Comparison of ENCODE assay signal across 8 cellular contexts in genomic region chr16:17194190-17194780, GRCh38.
A peak's percentile ranks its signal among the peaks of the same experiment; 100 is the strongest.
DNase-seq lines count a peak whose midpoint lies in the region; ATAC-seq and TF ChIP-seq lines count a peak whose summit lies in the region.

No MANE protein-coding gene starts in this region.

- no peaks in the 10 kb centered on the region for H3K36me3 ChIP-seq in PC-3 (ENCODE audit: low read depth, low read length)

- DNase-seq in PC-3 = no peak
- DNase-seq in activated effector memory CD4-positive, alpha-beta T cell treated with Interleukin-2 at 50 U/mL for 16 hours = peak; percentile 32
- DNase-seq in left ventricle myocardium superior = peak; percentile 69
- peak; percentile 24 to 47 for DNase-seq in stimulated activated CD4-positive, alpha-beta T cell treated with anti-CD3 and anti-CD28 coated beads, Interleukin-12 subunit alpha, Interleukin-12 subunit beta, amount 100 ng/mL, for 24 hours (ENCODE audit: low read depth in 2 of 2)
- no peak for DNase-seq in dedifferentiated amniotic fluid mesenchymal stem cell (ENCODE audit: extremely low spot score)
- no peak for DNase-seq in cerebellum (ENCODE audit: low spot score)

- POLR2A ChIA-PET in PC-3 (lab: Charles Lee; ENCODE audit: unreplicated experiment) = no interaction called here

- no peaks in the 10 kb centered on the region for H3K27me3 ChIP-seq in PC-3 (ENCODE audit: low read length)

- no TSS peak for BruUV-seq in PC-3 (replicated peaks; lab: Mats Ljungman, UMichigan)

- H3F3A ChIP-seq in PC-3 (ENCODE audit: low read length, unreplicated experiment) = no peaks in the 10 kb centered on the region

- CTCF ChIA-PET in PC-3 (lab: Charles Lee) = no interaction called here

- H3K9me2 ChIP-seq in PC-3 (replicated peaks; ENCODE audit: low read length) = no peaks in the 10 kb centered on the region

- no peak for ATAC-seq in PC-3
- peak; percentile 46 for ATAC-seq in left ventricle myocardium superior
- ATAC-seq in GM21717 (IDR thresholded peaks at IDR 0.05; ENCODE audit: unreplicated experiment) = no peak

- TF ChIP-seq CTCF in GM12874 (IDR thresholded peaks at IDR 0.05; ENCODE audit: insufficient read depth, low read depth, low read length) (peak; percentile 88), PC-3 (conservative IDR thresholded peaks at IDR 0.05; ENCODE audit: low read depth, low read length) (0 out of 2 replicates have a peak, but pooled peaks have one; percentile 15)

- H3K9ac ChIP-seq in PC-3 (ENCODE audit: low read length) = no peak overlapping the region

- H3K4me3 ChIP-seq in PC-3 (ENCODE audit: low read length) = no peak overlapping the region

- H3K4me1 ChIP-seq in PC-3 (ENCODE audit: insufficient read depth, low read length) = no peaks in the 10 kb centered on the region

- no peak overlapping the region for H3K27ac ChIP-seq in PC-3 (ENCODE audit: low read length)

- H3K4me2 ChIP-seq in PC-3 (ENCODE audit: low read length) = no peak overlapping the region

- H4K20me1 ChIP-seq in PC-3 (ENCODE audit: low read length) = no peaks in the 10 kb centered on the region

- intact Hi-C loops in PC-3 (cut with micrococcal nuclease) (no loop called here), left ventricle myocardium superior (cut with micrococcal nuclease) (no loop called here)

- H3K79me2 ChIP-seq in PC-3 (ENCODE audit: low read length) = no peaks in the 10 kb centered on the region

- no peak overlapping the region for H2AFZ ChIP-seq in PC-3 (ENCODE audit: low read length)

- no peaks in the 10 kb centered on the region for H3K9me3 ChIP-seq in PC-3 (ENCODE audit: low read length)

Comparison
In these comparisons a context has a peak if more than half of its experiments do, and no peak if none do; other contexts are left out.
1. DNase-seq: peak in activated effector memory CD4-positive, alpha-beta T cell treated with Interleukin-2 at 50 U/mL for 16 hours (single experiment), left ventricle myocardium superior (single experiment) and stimulated activated CD4-positive, alpha-beta T cell treated with anti-CD3 and anti-CD28 coated beads, Interleukin-12 subunit alpha, Interleukin-12 subunit beta, amount 100 ng/mL, for 24 hours (2 of 2); none in PC-3 (single experiment), dedifferentiated amniotic fluid mesenchymal stem cell (single experiment) and cerebellum (single experiment).